24 cellular contexts compared by ENCODE assay signal in genomic region chr2:236940497-236940896, GRCh38.
A peak's percentile ranks its signal among the peaks of the same experiment; 100 is the strongest.
DNase-seq lines count a peak whose midpoint lies in the region; ATAC-seq and TF ChIP-seq lines count a peak whose summit lies in the region.
"Had no signal": no experiment of that assay in that cellular context is flagged by ENCODE, and none has a peak within 500 bp of the region (broad histone marks: within the 10 kb centered on the region; RNA-seq: fewer than 3 reads in every experiment).

No MANE protein-coding gene starts in this region.

- no peaks in the 10 kb centered on the region for H3K79me1 ChIP-seq in neuronal stem cell (ENCODE audit: low read depth, low read length)

- no peak overlapping the region for H3K23ac ChIP-seq in neuronal stem cell (ENCODE audit: low read depth, low read length, poor library complexity)

- no peaks in the 10 kb centered on the region for H3K36me3 Mint-ChIP-seq in activated CD8-positive, alpha-beta T cell treated with anti-CD3 and anti-CD28 coated beads for 36 hours (ENCODE audit: low read depth)
- H3K36me3 Mint-ChIP-seq in activated CD8-positive, alpha-beta T cell treated with anti-CD3 and anti-CD28 coated beads, Interleukin-2, amount 10 ng/mL, durations not matched to agents 7 days and 5 days (ENCODE audit: low read depth) = no peaks in the 10 kb centered on the region
- H3K36me3 Mint-ChIP-seq: CD8-positive, alpha-beta T cell had no signal

- no peaks in the 10 kb centered on the region for H3K27me3 Mint-ChIP-seq in activated CD8-positive, alpha-beta T cell treated with anti-CD3 and anti-CD28 coated beads for 36 hours
- peaks cover 2% of the 10 kb centered on the region for H3K27me3 Mint-ChIP-seq in activated CD8-positive, alpha-beta T cell treated with anti-CD3 and anti-CD28 coated beads, Interleukin-2, amount 10 ng/mL, durations not matched to agents 7 days and 5 days (ENCODE audit: low read depth)

- H3K4ac ChIP-seq in neuronal stem cell (ENCODE audit: low read length) = no peak overlapping the region

- H3K4me2 ChIP-seq in neuronal stem cell (ENCODE audit: insufficient read depth, low read length, poor library complexity, severe bottlenecking) = no peak overlapping the region
- H3K4me2 ChIP-seq: GM23338 had no signal

- H2AFZ ChIP-seq in neuronal stem cell (ENCODE audit: low read length) = no peak overlapping the region
- H2AFZ ChIP-seq: GM23338 had no signal

- H3K4me1 Mint-ChIP-seq in activated CD8-positive, alpha-beta T cell treated with anti-CD3 and anti-CD28 coated beads for 36 hours (ENCODE audit: low read depth) = peaks cover 4% of the 10 kb centered on the region
- peaks cover 4% of the 10 kb centered on the region for H3K4me1 Mint-ChIP-seq in activated CD8-positive, alpha-beta T cell treated with anti-CD3 and anti-CD28 coated beads, Interleukin-2, amount 10 ng/mL, durations not matched to agents 7 days and 5 days (ENCODE audit: low read depth)

- no peaks in the 10 kb centered on the region for H3K27me3 ChIP-seq in neuronal stem cell (ENCODE audit: control insufficient read depth in 3 of 3, insufficient read depth in 3 of 3, low read depth in 1 of 3, low read length in 3 of 3)
- no peaks in the 10 kb centered on the region for H3K27me3 ChIP-seq in vagina
- H3K27me3 ChIP-seq: BLaER1 treated with 17β-estradiol and CSF1 and Interleukin-3, amounts not matched to agents 10 nM and 100 nM; MG63 had no signal

- H3K4me3 Mint-ChIP-seq in activated CD8-positive, alpha-beta T cell treated with anti-CD3 and anti-CD28 coated beads for 36 hours = no peak overlapping the region
- H3K4me3 Mint-ChIP-seq in activated CD8-positive, alpha-beta T cell treated with anti-CD3 and anti-CD28 coated beads, Interleukin-2, amount 10 ng/mL, durations not matched to agents 7 days and 5 days = no peak overlapping the region
- H3K4me3 Mint-ChIP-seq: CD8-positive, alpha-beta T cell; GM23338 had no signal

- H4K91ac ChIP-seq in neuronal stem cell (ENCODE audit: low read depth, low read length, poor library complexity) = no peak overlapping the region

- peak; percentile 19 for DNase-seq in activated CD8-positive, alpha-beta T cell treated with anti-CD3 and anti-CD28 coated beads for 36 hours
- DNase-seq in activated CD8-positive, alpha-beta T cell treated with anti-CD3 and anti-CD28 coated beads, Interleukin-2, amount 10 ng/mL, durations not matched to agents 7 days and 5 days = no peak
- DNase-seq in left lobe of liver (ENCODE audit: low spot score) (peak; percentile 26), neuronal stem cell (ENCODE audit: low spot score) (no peak), vagina (ENCODE audit: extremely low spot score in 2 of 2) (peak; percentile 64 to 74), MV-4-11 (lab: John Stamatoyannopoulos, UW) (no peak), NCI-H1092 (lab: John Stamatoyannopoulos, UW) (no peak)
- no peak for DNase-seq in activated CD4-positive, CD25-positive, alpha-beta regulatory T cell treated with anti-CD3 and anti-CD28 coated beads, Interleukin-2, amount 50 U/mL, for 72 hours
- DNase-seq: ACHN; CD8-positive, alpha-beta T cell; MG63; NCI-H1048; NCI-H1436; NCI-H187 treated with DMSO at 0.1 percent for 48 hours; NCI-H748 treated with DMSO at 0.1 percent for 48 hours; NK-92 treated with Interleukin-12 subunit alpha and Interleukin-12 subunit beta, amount 100 ng/mL, for 24 hours had no signal

- H3K27ac ChIP-seq in neuronal stem cell (replicated peaks; ENCODE audit: low read length) (no peak overlapping the region), vagina (no peak overlapping the region)
- H3K27ac ChIP-seq: 22Rv1, HL-60, RWPE1 had no signal

- no peak overlapping the region for H3K14ac ChIP-seq in neuronal stem cell (ENCODE audit: low read length)

- POLR2A ChIA-PET in activated CD8-positive, alpha-beta T cell treated with anti-CD3 and anti-CD28 coated beads for 36 hours (lab: Charles Lee) = no interaction called here
- POLR2A ChIA-PET in activated CD8-positive, alpha-beta T cell treated with anti-CD3 and anti-CD28 coated beads, Interleukin-2, amount 10 ng/mL, durations not matched to agents 7 days and 5 days (lab: Charles Lee) = no interaction called here

- H3K9me3 ChIP-seq in neuronal stem cell (replicated peaks in 1 of 2; ENCODE audit: control insufficient read depth in 2 of 2, insufficient read depth in 1 of 2, low read depth in 1 of 2, low read length in 2 of 2) = no peaks in the 10 kb centered on the region
- no peaks in the 10 kb centered on the region for H3K9me3 ChIP-seq in vagina
- H3K9me3 ChIP-seq: BLaER1 treated with 17β-estradiol and CSF1 and Interleukin-3, amounts not matched to agents 10 nM and 100 nM; HAP-1; MG63 had no signal

- TF ChIP-seq POLR2A in vagina (IDR thresholded peaks at IDR 0.05) = no peak

- no peak overlapping the region for H2BK5ac ChIP-seq in neuronal stem cell (ENCODE audit: low read length)

- H3K9ac ChIP-seq in neuronal stem cell (ENCODE audit: low read depth, low read length, poor library complexity) = no peak overlapping the region
- H3K9ac ChIP-seq: BLaER1 treated with 17β-estradiol and CSF1 and Interleukin-3, amounts not matched to agents 10 nM and 100 nM had no signal

- H3K27ac Mint-ChIP-seq in activated CD8-positive, alpha-beta T cell treated with anti-CD3 and anti-CD28 coated beads for 36 hours = no peak overlapping the region
- H3K27ac Mint-ChIP-seq in activated CD8-positive, alpha-beta T cell treated with anti-CD3 and anti-CD28 coated beads, Interleukin-2, amount 10 ng/mL, durations not matched to agents 7 days and 5 days = no peak overlapping the region
- H3K27ac Mint-ChIP-seq: CD8-positive, alpha-beta T cell; GM23338 had no signal

- H4K8ac ChIP-seq in neuronal stem cell (ENCODE audit: low read depth, low read length) = no peak overlapping the region

- H3K9me3 Mint-ChIP-seq in activated CD8-positive, alpha-beta T cell treated with anti-CD3 and anti-CD28 coated beads for 36 hours = no peaks in the 10 kb centered on the region
- H3K9me3 Mint-ChIP-seq in activated CD8-positive, alpha-beta T cell treated with anti-CD3 and anti-CD28 coated beads, Interleukin-2, amount 10 ng/mL, durations not matched to agents 7 days and 5 days (ENCODE audit: insufficient read depth) = no peaks in the 10 kb centered on the region
- H3K9me3 Mint-ChIP-seq: CD8-positive, alpha-beta T cell; GM23338 had no signal

- no peak overlapping the region for H2AK5ac ChIP-seq in neuronal stem cell (ENCODE audit: low read depth, low read length)

- no CpG with 5 or more reads among the region's 1 CpG for WGBS in neuronal stem cell (ENCODE audit: extremely low coverage in 2 of 2, insufficient read length in 2 of 2, insufficient replicate concordance in 1 of 2), 2 donors

- no peaks in the 10 kb centered on the region for H3K36me3 ChIP-seq in neuronal stem cell (replicated peaks in 1 of 2; ENCODE audit: control insufficient read depth in 2 of 2, insufficient read depth in 2 of 2, low read length in 2 of 2)
- no peaks in the 10 kb centered on the region for H3K36me3 ChIP-seq in vagina
- H3K36me3 ChIP-seq: BLaER1 treated with 17β-estradiol and CSF1 and Interleukin-3, amounts not matched to agents 10 nM and 100 nM; HAP-1; MG63 had no signal

- H3K4me3 ChIP-seq in neuronal stem cell (ENCODE audit: low read length in 2 of 2) = no peak overlapping the region
- no peak overlapping the region for H3K4me3 ChIP-seq in vagina
- H3K4me3 ChIP-seq: BLaER1 treated with 17β-estradiol and CSF1 and Interleukin-3, amounts not matched to agents 10 nM and 100 nM; GM23338; HAP-1; K562; MG63 had no signal

- no peak for TF ChIP-seq CTCF in activated CD8-positive, alpha-beta T cell treated with anti-CD3 and anti-CD28 coated beads for 36 hours (IDR thresholded peaks at IDR 0.05)
- no peak for TF ChIP-seq CTCF in vagina (IDR thresholded peaks at IDR 0.05)

- CTCF ChIA-PET in activated CD8-positive, alpha-beta T cell treated with anti-CD3 and anti-CD28 coated beads for 36 hours (lab: Charles Lee) = interaction anchor here (1.0 kb wide), 1 partner anchor 58 kb away, joined by 3 read pairs; no protein-coding TSS in a partner anchor
- CTCF ChIA-PET in activated CD8-positive, alpha-beta T cell treated with anti-CD3 and anti-CD28 coated beads, Interleukin-2, amount 10 ng/mL, durations not matched to agents 7 days and 5 days (lab: Charles Lee) = no interaction called here

- H2BK15ac ChIP-seq in neuronal stem cell (ENCODE audit: low read length) = peak overlapping the region; percentile 30

- no peaks in the 10 kb centered on the region for H3K4me1 ChIP-seq in neuronal stem cell (ENCODE audit: control insufficient read depth in 2 of 2, insufficient read depth in 1 of 2, low read depth in 1 of 2, low read length in 2 of 2)
- H3K4me1 ChIP-seq in vagina = no peaks in the 10 kb centered on the region
- H3K4me1 ChIP-seq: HAP-1 had no signal

- peak overlapping the region; percentile 11 for H3K18ac ChIP-seq in neuronal stem cell (ENCODE audit: low read length)

- intact Hi-C loops in activated CD8-positive, alpha-beta T cell treated with anti-CD3 and anti-CD28 coated beads for 36 hours (cut with micrococcal nuclease) = no loop called here
- intact Hi-C loops in vagina (cut with DNase I) = no loop called here

- no peak overlapping the region for H2BK120ac ChIP-seq in neuronal stem cell (ENCODE audit: low read depth, low read length)

- H2BK12ac ChIP-seq in neuronal stem cell (ENCODE audit: low read length) = no peak overlapping the region

- ATAC-seq in activated CD8-positive, alpha-beta T cell treated with anti-CD3 and anti-CD28 coated beads for 36 hours = peak; percentile 72
- no peak for ATAC-seq in activated CD8-positive, alpha-beta T cell treated with anti-CD3 and anti-CD28 coated beads, Interleukin-2, amount 10 ng/mL, durations not matched to agents 7 days and 5 days
- no peak for ATAC-seq in left lobe of liver
- ATAC-seq: CD8-positive, alpha-beta T cell; GM23338; HepG2; K562 had no signal

Comparison
In these comparisons a context has a peak if more than half of its experiments do, and no peak if none do; other contexts are left out.
1. DNase-seq: peak in activated CD8-positive, alpha-beta T cell treated with anti-CD3 and anti-CD28 coated beads for 36 hours (single experiment), left lobe of liver (single experiment) and vagina (2 of 2); none in activated CD8-positive, alpha-beta T cell treated with anti-CD3 and anti-CD28 coated beads, Interleukin-2, amount 10 ng/mL, durations not matched to agents 7 days and 5 days (single experiment), neuronal stem cell (single experiment), MV-4-11 (single experiment), NCI-H1092 (single experiment) and activated CD4-positive, CD25-positive, alpha-beta regulatory T cell treated with anti-CD3 and anti-CD28 coated beads, Interleukin-2, amount 50 U/mL, for 72 hours (single experiment).